In the genomic region with DNA sequence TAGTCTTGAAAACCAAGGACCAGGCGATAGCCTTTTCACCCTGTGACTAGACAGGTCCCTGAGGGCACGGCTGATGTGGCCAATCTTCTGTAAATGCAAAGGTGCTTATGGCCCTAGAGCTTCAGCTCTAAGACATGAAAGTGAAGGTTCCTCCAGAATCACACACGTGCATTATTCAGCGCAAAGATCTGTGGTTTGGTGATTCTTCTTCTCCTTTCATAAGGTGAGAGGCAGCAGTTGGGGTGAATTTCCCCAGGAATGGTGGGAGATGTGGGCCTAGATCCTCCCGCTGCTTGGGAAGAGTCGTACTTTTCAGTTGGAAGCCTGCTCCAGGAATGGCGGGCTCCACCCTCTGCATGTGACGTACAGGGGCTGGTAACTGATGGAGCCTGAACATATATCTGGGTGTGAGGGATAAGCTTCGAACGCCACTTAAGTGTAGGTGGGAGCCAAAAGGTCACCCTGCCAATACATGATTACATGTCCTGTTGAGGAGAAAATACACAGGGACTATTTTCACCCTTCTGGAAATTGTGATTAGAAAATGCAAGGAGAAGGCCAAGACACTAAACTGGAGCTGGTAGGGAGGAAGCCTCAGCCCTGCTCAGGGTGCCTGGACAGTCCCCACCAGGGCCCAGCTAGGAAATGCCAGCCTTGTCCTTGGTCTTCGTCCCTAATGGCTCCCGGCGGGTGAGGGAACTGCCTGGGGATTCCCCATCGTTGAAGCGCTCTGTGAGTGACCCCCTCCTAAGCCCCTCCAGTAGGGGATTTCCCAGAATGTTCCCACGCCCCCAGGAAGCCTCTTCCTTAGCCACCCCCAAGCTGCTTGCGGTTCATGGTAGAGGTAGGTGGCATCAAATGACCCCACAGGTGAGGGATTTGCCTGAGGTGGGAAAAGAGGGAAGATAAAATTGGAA, we compare ENCODE assay signal across 9 cellular contexts. TPM values are rescaled to one million over a fixed set of nuclear protein-coding genes. Genes with fewer than 3 reads are reported as not detected.
DNase-seq lines count a peak whose midpoint lies in the region; ATAC-seq, FAIRE-seq and TF ChIP-seq lines count a peak whose summit lies in the region.
"Had no signal": no experiment of that assay in that cellular context is flagged by ENCODE, and none has a peak within 500 bp of the region (broad histone marks: within the 10 kb centered on the region; RNA-seq: fewer than 3 reads in every experiment).

No MANE protein-coding gene starts in this region.

- H3K9me3 Mint-ChIP-seq in activated T-cell treated with anti-CD3 and anti-CD28 coated beads, Interleukin-2, amount 50 U/mL, for 72 hours = no peaks in the 10 kb centered on the region
- no peaks in the 10 kb centered on the region for H3K9me3 Mint-ChIP-seq in stimulated activated memory B cell treated with anti-CD40 and anti-IgM and Interleukin-4, amounts not matched to agents 10 μg/mL and 1 μg/mL and 100 μg/mL, for 72 hours

- H3K4me3 ChIP-seq in esophagus muscularis mucosa = no peak overlapping the region

- no peaks in the 10 kb centered on the region for H3K9me3 ChIP-seq in esophagus muscularis mucosa

- peak overlapping the region; percentile 79 to 80 for H3K4me3 Mint-ChIP-seq in activated T-cell treated with anti-CD3 and anti-CD28 coated beads, Interleukin-2, amount 50 U/mL, for 72 hours
- peak overlapping the region; percentile 60 for H3K4me3 Mint-ChIP-seq in stimulated activated memory B cell treated with anti-CD40 and anti-IgM and Interleukin-4, amounts not matched to agents 10 μg/mL and 1 μg/mL and 100 μg/mL, for 72 hours

- no peak overlapping the region for H3K27ac ChIP-seq in esophagus muscularis mucosa (replicated peaks in 1 of 4)

- no peak for FAIRE-seq in frontal cortex (lab: Jason Lieb, UNC)

- H3K36me3 ChIP-seq in esophagus muscularis mucosa = no peaks in the 10 kb centered on the region

- peaks cover 0 to 6% (median 0%) of the 10 kb centered on the region in 4 donors for H3K4me1 ChIP-seq in esophagus muscularis mucosa

- peaks cover 88% of the 10 kb centered on the region for H3K4me1 Mint-ChIP-seq in activated T-cell treated with anti-CD3 and anti-CD28 coated beads, Interleukin-2, amount 50 U/mL, for 72 hours (ENCODE audit: low read depth)
- H3K4me1 Mint-ChIP-seq in stimulated activated memory B cell treated with anti-CD40 and anti-IgM and Interleukin-4, amounts not matched to agents 10 μg/mL and 1 μg/mL and 100 μg/mL, for 72 hours = peaks cover 60% of the 10 kb centered on the region

- TF ChIP-seq EP300 in esophagus muscularis mucosa (IDR thresholded peaks at IDR 0.05) = no peak

- TF ChIP-seq POLR2A in esophagus muscularis mucosa (IDR thresholded peaks at IDR 0.05; ENCODE audit: low read depth) = no peak

- peak; percentile 59 to 61 for ATAC-seq in activated CD4-positive, CD25-positive, alpha-beta regulatory T cell treated with anti-CD3 and anti-CD28 coated beads, Interleukin-2, amount 50 U/mL, for 24 hours
- ATAC-seq in HG03060 (IDR thresholded peaks at IDR 0.05; ENCODE audit: low read depth, unreplicated experiment) = peak; percentile 40
- ATAC-seq in activated T-cell treated with anti-CD3 and anti-CD28 coated beads, Interleukin-2, amount 50 U/mL, for 72 hours (replicated peaks in 1 of 2) = peak; percentile 39 to 43
- peak; percentile 87 for ATAC-seq in stimulated activated memory B cell treated with anti-CD40 and anti-IgM and Interleukin-4, amounts not matched to agents 10 μg/mL and 1 μg/mL and 100 μg/mL, for 72 hours

- H3K27ac Mint-ChIP-seq in activated T-cell treated with anti-CD3 and anti-CD28 coated beads, Interleukin-2, amount 50 U/mL, for 72 hours = peak overlapping the region; percentile 94
- H3K27ac Mint-ChIP-seq in stimulated activated memory B cell treated with anti-CD40 and anti-IgM and Interleukin-4, amounts not matched to agents 10 μg/mL and 1 μg/mL and 100 μg/mL, for 72 hours = peak overlapping the region; percentile 89

- H3K27me3 ChIP-seq in esophagus muscularis mucosa = no peaks in the 10 kb centered on the region

- no peak for DNase-seq in activated CD4-positive, CD25-positive, alpha-beta regulatory T cell (lab: John Stamatoyannopoulos, UW)
- DNase-seq in activated T-cell treated with anti-CD3 and anti-CD28 coated beads, Interleukin-2, amount 50 U/mL, for 72 hours = peak; percentile 63 to 68
- DNase-seq in esophagus muscularis mucosa (ENCODE audit: extremely low spot score) (no peak), frontal cortex (ENCODE audit: low spot score in 2 of 2) (no peak), OCI-M2 (lab: John Stamatoyannopoulos, UW; ENCODE audit: unreplicated experiment) (no peak)
- DNase-seq: 8988T had no signal

- intact Hi-C loops in esophagus muscularis mucosa (cut with DNase I) = no loop called here

- 95% methylated on average over 11 of the region's 17 CpGs for WGBS in esophagus muscularis mucosa

- H3K27me3 Mint-ChIP-seq in activated T-cell treated with anti-CD3 and anti-CD28 coated beads, Interleukin-2, amount 50 U/mL, for 72 hours (ENCODE audit: low read depth) = no peaks in the 10 kb centered on the region
- no peaks in the 10 kb centered on the region for H3K27me3 Mint-ChIP-seq in stimulated activated memory B cell treated with anti-CD40 and anti-IgM and Interleukin-4, amounts not matched to agents 10 μg/mL and 1 μg/mL and 100 μg/mL, for 72 hours

- peaks cover 17 to 30% of the 10 kb centered on the region in 2 donors for H3K36me3 Mint-ChIP-seq in activated T-cell treated with anti-CD3 and anti-CD28 coated beads, Interleukin-2, amount 50 U/mL, for 72 hours (ENCODE audit: insufficient read depth in 2 of 2)
- H3K36me3 Mint-ChIP-seq in stimulated activated memory B cell treated with anti-CD40 and anti-IgM and Interleukin-4, amounts not matched to agents 10 μg/mL and 1 μg/mL and 100 μg/mL, for 72 hours = peaks cover 33% of the 10 kb centered on the region

- TF ChIP-seq CTCF in esophagus muscularis mucosa (IDR thresholded peaks at IDR 0.05) = no peak

RNA-seq across cellular contexts. Expression of a gene that starts 17.6 kb away (rescaled TPM):
- 100 to 1,000 TPM; 171 to 185 TPM for total RNA-seq in activated T-cell treated with anti-CD3 and anti-CD28 coated beads, Interleukin-2, amount 50 U/mL, for 72 hours
- total RNA-seq in esophagus muscularis mucosa (10 to 100 TPM in 1 of 4 donors, 1 to 10 TPM in 3; 1.7 to 37.3 (median 4.4) TPM), frontal cortex (0.82 TPM)

RNA-seq across cellular contexts. Expression of a gene that starts 38.6 kb away (rescaled TPM):
- 10 to 100 TPM in 1 of 2 donors, 1 to 10 TPM in 1; 5.9 to 12.3 TPM for total RNA-seq in activated T-cell treated with anti-CD3 and anti-CD28 coated beads, Interleukin-2, amount 50 U/mL, for 72 hours
- total RNA-seq in esophagus muscularis mucosa (1 to 10 TPM; 2.5 to 7.5 (median 4.6) TPM), frontal cortex (2.9 TPM)

Comparison
In these comparisons a context has a peak if more than half of its experiments do, and no peak if none do; other contexts are left out.
1. DNase-seq: peak in activated T-cell treated with anti-CD3 and anti-CD28 coated beads, Interleukin-2, amount 50 U/mL, for 72 hours (2 of 2); none in activated CD4-positive, CD25-positive, alpha-beta regulatory T cell (0 of 4), esophagus muscularis mucosa (single experiment), frontal cortex (0 of 2) and OCI-M2 (single experiment).
2. RNA of a gene that starts 17.6 kb away (total RNA-seq): 171 to 185 TPM in activated T-cell treated with anti-CD3 and anti-CD28 coated beads, Interleukin-2, amount 50 U/mL, for 72 hours; 1.7 to 37.3 TPM in esophagus muscularis mucosa and 0.82 TPM in frontal cortex (single experiment); every median in the first group is over 4 times any median in the second.
3. Peak in every context shown above with its lines, with median percentiles within 50 percentile points of each other: ATAC-seq.